Comparison of ENCODE assay signal across 8 cellular contexts in the genomic region with DNA sequence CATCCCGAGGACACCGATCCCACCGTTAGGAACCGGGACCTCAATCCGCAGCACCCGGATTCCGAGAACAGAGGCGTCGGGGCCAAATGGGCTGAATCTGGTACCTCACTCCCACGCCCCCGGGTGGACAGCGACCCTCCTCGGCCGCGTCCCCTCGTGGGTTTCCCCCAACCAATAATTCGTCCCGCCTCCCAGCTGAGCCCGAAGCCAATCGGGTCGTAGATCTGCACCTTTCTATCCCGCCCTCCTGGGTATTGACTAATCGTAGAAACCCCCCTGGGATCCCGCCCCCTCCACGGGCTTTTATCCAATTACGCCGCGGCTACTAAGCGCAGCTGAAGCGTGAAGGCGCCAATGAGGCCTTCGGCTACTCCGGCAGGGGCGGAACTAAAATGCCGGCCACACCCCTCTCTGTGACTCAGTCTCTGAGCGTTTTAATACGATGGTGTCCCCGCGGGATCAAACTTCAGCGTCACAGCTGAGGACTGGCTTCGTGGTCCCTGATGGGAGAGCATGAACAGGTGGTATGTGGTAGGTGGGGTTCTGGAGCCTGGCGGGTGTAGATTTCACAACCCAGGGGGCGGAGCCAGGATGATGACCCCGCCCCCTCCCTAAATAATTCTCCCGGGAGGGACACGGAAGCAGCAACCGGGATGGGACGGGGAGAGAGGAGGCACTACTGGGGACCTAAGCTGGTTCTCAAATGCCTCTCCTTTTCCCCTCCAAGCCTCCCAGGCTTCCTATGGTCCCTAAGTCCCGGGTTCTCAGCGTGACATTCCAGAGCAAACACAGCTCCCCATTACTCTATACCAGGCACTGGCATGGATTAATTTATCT. TPM values are rescaled to one million over a fixed set of nuclear protein-coding genes. Genes with fewer than 3 reads are reported as not detected.
DNase-seq lines count a peak whose midpoint lies in the region; ATAC-seq and TF ChIP-seq lines count a peak whose summit lies in the region.

A gene with protein sequence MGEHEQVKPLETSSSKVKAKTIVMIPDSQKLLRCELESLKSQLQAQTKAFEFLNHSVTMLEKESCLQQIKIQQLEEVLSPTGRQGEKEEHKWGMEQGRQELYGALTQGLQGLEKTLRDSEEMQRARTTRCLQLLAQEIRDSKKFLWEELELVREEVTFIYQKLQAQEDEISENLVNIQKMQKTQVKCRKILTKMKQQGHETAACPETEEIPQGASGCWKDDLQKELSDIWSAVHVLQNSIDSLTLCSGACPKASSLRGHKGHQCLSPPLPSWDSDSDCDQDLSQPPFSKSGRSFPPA (plus strand): TSS at position 416 of the 837 bp plus-strand sequence. CDS start 88 bp downstream, at position 504.
A gene (minus strand): TSS at position 165 of the 837 bp plus-strand sequence. CDS start 649 bp downstream, outside the sequence.

- no peak within 1 kb of the TSS for H3K4ac ChIP-seq in mesendoderm (ENCODE audit: low read depth, low read length)

- H3K4me3 ChIP-seq in NT2/D1 (ENCODE audit: insufficient read length, low read depth): peak within 1 kb of the TSS; percentile 94
- peak within 1 kb of the TSS; percentile 97 for H3K4me3 ChIP-seq in endodermal cell (ENCODE audit: low read length)
- H3K4me3 ChIP-seq in mesendoderm (ENCODE audit: low read length): peak within 1 kb of the TSS; percentile 88

- H3K9me3 Mint-ChIP-seq in Calu3 (ENCODE audit: low read depth, unreplicated experiment) (no peaks in the 10 kb centered on the region), endodermal cell (peaks cover 11% of the 10 kb centered on the region)

- H3K4me3 Mint-ChIP-seq in Calu3 (ENCODE audit: low read depth, unreplicated experiment) (peak within 1 kb of the TSS; percentile 94), endodermal cell (peak within 1 kb of the TSS; percentile 88)

- H3K36me3 ChIP-seq in NT2/D1 (ENCODE audit: insufficient read depth, insufficient read length, low read length) (peaks cover 9% of the 10 kb centered on the region), endodermal cell (ENCODE audit: control insufficient read depth, insufficient read depth, low read length) (peaks cover 4% of the 10 kb centered on the region), mesendoderm (ENCODE audit: control insufficient read depth, insufficient read depth, low read length) (no peaks in the 10 kb centered on the region)

- H2BK5ac ChIP-seq in mesendoderm (ENCODE audit: low read length): no peak within 1 kb of the TSS

- H3K56ac ChIP-seq in mesendoderm (ENCODE audit: low read length): peak within 1 kb of the TSS; percentile 91

- TF ChIP-seq CTCF in Calu3 (IDR thresholded peaks at IDR 0.05; ENCODE audit: unreplicated experiment) (no peak), endodermal cell (conservative IDR thresholded peaks at IDR 0.05) (no peak)

- peak within 1 kb of the TSS; percentile 57 for H3K23ac ChIP-seq in mesendoderm (ENCODE audit: low read length)

- intact Hi-C loops in Calu3 (cut with micrococcal nuclease; ENCODE audit: unreplicated experiment): no loop called here

- WGBS in endodermal cell (ENCODE audit: insufficient coverage in 1 of 2, insufficient read length in 1 of 2), 2 experiments: 0 to 1% methylated on average over 26 to 50 of the region's 50 CpGs
- WGBS in mesendoderm (ENCODE audit: extremely low coverage, insufficient coverage, low lambda C conversion rate): no CpG with 5 or more reads among the region's 50 CpGs

- H3K27me3 ChIP-seq in NT2/D1 (ENCODE audit: insufficient read depth, insufficient read length) (no peaks in the 10 kb centered on the region), endodermal cell (ENCODE audit: control insufficient read depth, insufficient read depth, low read length, poor library complexity, severe bottlenecking) (no peaks in the 10 kb centered on the region), mesendoderm (ENCODE audit: insufficient read depth, low read length, poor library complexity) (no peaks in the 10 kb centered on the region)

- CTCF ChIA-PET in Calu3 (lab: Charles Lee): interaction anchor here (0.5 to 1.4 kb wide), 7 partner anchors 23 to 262 kb away, joined by 3 to 6 read pairs (median 3); a partner anchor contains a TSS

- H2BK120ac ChIP-seq in mesendoderm (ENCODE audit: low read depth, low read length): no peak within 1 kb of the TSS

- H3K4me1 Mint-ChIP-seq in Calu3 (ENCODE audit: low read depth, unreplicated experiment): peaks cover 15% of the 10 kb centered on the region
- H3K4me1 Mint-ChIP-seq in endodermal cell: peaks cover 12% of the 10 kb centered on the region

- no peak within 1 kb of the TSS for H4K8ac ChIP-seq in mesendoderm (ENCODE audit: low read depth, low read length)

- H3K27ac ChIP-seq in endodermal cell (ENCODE audit: low read depth, low read length) (no peak within 1 kb of the TSS), mesendoderm (ENCODE audit: low read depth, low read length) (peak within 1 kb of the TSS; percentile 43)

- H4K5ac ChIP-seq in mesendoderm (ENCODE audit: low read length): no peak within 1 kb of the TSS

- H2BK15ac ChIP-seq in mesendoderm (replicated peaks; ENCODE audit: low read depth): no peak within 1 kb of the TSS

- peak within 1 kb of the TSS; percentile 86 for H3K4me2 ChIP-seq in mesendoderm (ENCODE audit: low read length)

- peak; percentile 93 for ATAC-seq in GM21381 (IDR thresholded peaks at IDR 0.05; ENCODE audit: unreplicated experiment)

- H3K27ac Mint-ChIP-seq in Calu3 (ENCODE audit: unreplicated experiment): peak within 1 kb of the TSS; percentile 98
- peak within 1 kb of the TSS; percentile 97 for H3K27ac Mint-ChIP-seq in endodermal cell

- H3K9me3 ChIP-seq in NT2/D1 (ENCODE audit: insufficient read depth, low read length) (peaks cover 16% of the 10 kb centered on the region; the same call in 1 of the 2 replicates), endodermal cell (ENCODE audit: control insufficient read depth, low read length) (no peaks in the 10 kb centered on the region)

- peak within 1 kb of the TSS; percentile 94 for H3K9ac ChIP-seq in NT2/D1 (ENCODE audit: insufficient read length, low read depth)
- H3K9ac ChIP-seq in endodermal cell (ENCODE audit: extremely low read depth, low read length, poor library complexity, severe bottlenecking): peak within 1 kb of the TSS; percentile 77
- peak within 1 kb of the TSS; percentile 85 for H3K9ac ChIP-seq in mesendoderm (ENCODE audit: low read length)

- peaks cover 6% of the 10 kb centered on the region for H3K4me1 ChIP-seq in NT2/D1 (ENCODE audit: insufficient read depth, insufficient read length)
- peaks cover 3% of the 10 kb centered on the region for H3K4me1 ChIP-seq in endodermal cell (ENCODE audit: control insufficient read depth, insufficient read depth, low read length)
- H3K4me1 ChIP-seq in mesendoderm (ENCODE audit: control insufficient read depth, low read depth, low read length): peaks cover 6% of the 10 kb centered on the region

- peaks cover 2% of the 10 kb centered on the region for H3K79me1 ChIP-seq in mesendoderm (ENCODE audit: low read length)

- no peak within 1 kb of the TSS for H2AK5ac ChIP-seq in mesendoderm (ENCODE audit: low read length)

- BruUV-seq in Calu3 (replicated peaks; lab: Mats Ljungman, UMichigan): no TSS peak

- H3K18ac ChIP-seq in mesendoderm (ENCODE audit: low read length): no peak within 1 kb of the TSS

- DNase-seq in Calu3 (peak; percentile 95), HUDEP-2 (lab: John Stamatoyannopoulos, UW; ENCODE audit: unreplicated experiment in 76 of 76) (peak in 75 of 76 experiments; percentile 76 to 100 (median 99)), NT2/D1 (ENCODE audit: low read depth, low spot score) (peak; percentile 98), endodermal cell (peak; percentile 99), mesendoderm (peak; percentile 100)
- peak; percentile 97 for DNase-seq in activated CD8-positive, alpha-beta memory T cell treated with anti-CD3 and anti-CD28 coated beads, Interleukin-2, amount 50 U/mL, for 1 hour (ENCODE audit: extremely low read depth)
- DNase-seq in stimulated activated CD8-positive, alpha-beta memory T cell treated with anti-CD3 and anti-CD28 coated beads, Interleukin-15, amount 100 ng/mL, for 1 hour (ENCODE audit: low read depth): peak; percentile 97

- H3K79me2 ChIP-seq in mesendoderm (ENCODE audit: control insufficient read depth, insufficient read depth, low read length): no peaks in the 10 kb centered on the region

- peaks cover 37% of the 10 kb centered on the region for H3K36me3 Mint-ChIP-seq in Calu3 (ENCODE audit: insufficient read depth, unreplicated experiment)
- H3K36me3 Mint-ChIP-seq in endodermal cell (ENCODE audit: low read depth): peaks cover 11% of the 10 kb centered on the region

- H3K27me3 Mint-ChIP-seq in Calu3 (ENCODE audit: unreplicated experiment): no peaks in the 10 kb centered on the region
- H3K27me3 Mint-ChIP-seq in endodermal cell (ENCODE audit: insufficient read depth): peaks cover 13% of the 10 kb centered on the region

RNA-seq across cellular contexts. Expression of the first gene that starts in this region (rescaled TPM):
- total RNA-seq in Calu3 (2022) (11.8 and 13.2 TPM in 2 replicates), endodermal cell (10 to 100 TPM; 12.2 to 15.2 TPM)
- 16.9 TPM for polyA plus RNA-seq in endodermal cell (2013, experiment 1 of 2)
- 14.6 TPM for polyA plus RNA-seq in endodermal cell (2013, experiment 2 of 2)
- polyA plus RNA-seq in mesendoderm (2013, experiment 1 of 2): 1.7 TPM
- 2.0 TPM for polyA plus RNA-seq in mesendoderm (2013, experiment 2 of 2)

RNA-seq across cellular contexts. Expression of the second gene that starts in this region (rescaled TPM):
- total RNA-seq in Calu3 (2022) (82.0 and 94.4 TPM in 2 replicates), endodermal cell (10 to 100 TPM; 58.2 to 58.9 TPM)
- polyA plus RNA-seq in endodermal cell (2013, experiment 1 of 2): 55.8 TPM
- polyA plus RNA-seq in endodermal cell (2013, experiment 2 of 2): 52.7 TPM
- 85.8 TPM for polyA plus RNA-seq in mesendoderm (2013, experiment 1 of 2)
- 83.6 TPM for polyA plus RNA-seq in mesendoderm (2013, experiment 2 of 2)
